10 cellular contexts compared by ENCODE assay signal in genomic region chr16:66269631-66270332, GRCh38.
DNase-seq lines count a peak whose midpoint lies in the region; ATAC-seq, FAIRE-seq and TF ChIP-seq lines count a peak whose summit lies in the region.
"Had no signal": no experiment of that assay in that cellular context is flagged by ENCODE, and none has a peak within 500 bp of the region (broad histone marks: within the 10 kb centered on the region; RNA-seq: fewer than 3 reads in every experiment).

No MANE protein-coding gene starts in this region.

- no peak overlapping the region for H3K27ac Mint-ChIP-seq in activated naive CD8-positive, alpha-beta T cell treated with anti-CD3 and anti-CD28 coated beads for 36 hours
- H3K27ac Mint-ChIP-seq: activated naive CD8-positive, alpha-beta T cell had no signal

- BruUV-seq in endothelial cell of umbilical vein (replicated peaks; lab: Mats Ljungman, UMichigan) = no TSS peak

- 57 to 59% (median 58%) methylated on average over 14 of the region's 14 CpGs for WGBS in heart left ventricle, 4 donors

- no peak for TF ChIP-seq RAD21 in neural cell (conservative IDR thresholded peaks at IDR 0.05)

- H3K27ac ChIP-seq in heart left ventricle = peak overlapping the region in 8 of 12 donors; percentile 1 to 57 (median 48)
- H3K27ac ChIP-seq in endothelial cell of umbilical vein (ENCODE audit: insufficient read depth, low read depth, low read length) = no peak overlapping the region
- no peak overlapping the region for H3K27ac ChIP-seq in neural cell (ENCODE audit: low read length)
- H3K27ac ChIP-seq: VCaP had no signal

- peaks cover 10% of the 10 kb centered on the region for H3K4me1 Mint-ChIP-seq in activated naive CD8-positive, alpha-beta T cell treated with anti-CD3 and anti-CD28 coated beads for 36 hours

- H3K27me3 Mint-ChIP-seq in activated naive CD8-positive, alpha-beta T cell treated with anti-CD3 and anti-CD28 coated beads for 36 hours = peaks cover 51% of the 10 kb centered on the region

- DNase-seq in heart left ventricle (no peak), Right ventricle myocardium superior (no peak), endothelial cell of umbilical vein (ENCODE audit: low read depth, low spot score) (no peak)
- DNase-seq in activated naive CD8-positive, alpha-beta T cell treated with anti-CD3 and anti-CD28 coated beads for 36 hours = no peak
- no peak for DNase-seq in stimulated activated naive CD4-positive, alpha-beta T cell treated with Interleukin-2 at 50 U/mL for 16 hours (lab: John Stamatoyannopoulos, UW)

- H3K4me3 ChIP-seq in heart left ventricle (peak overlapping the region in 10 of 12 donors; percentile 31 to 53 (median 41)), endothelial cell of umbilical vein (replicated peaks in 1 of 3; ENCODE audit: insufficient read depth in 1 of 3, low read depth in 1 of 3, low read length in 3 of 3) (peak overlapping the region in 1 of 3 experiments; percentile 25), neural cell (ENCODE audit: low read length) (peak overlapping the region; percentile 35)

- no peak for FAIRE-seq in endothelial cell of umbilical vein (lab: Jason Lieb, UNC)

- no peak overlapping the region for H3K9ac ChIP-seq in endothelial cell of umbilical vein (replicated peaks; ENCODE audit: extremely low read depth, insufficient read depth, low read length)
- no peak overlapping the region for H3K9ac ChIP-seq in neural cell (ENCODE audit: low read length)

- H2AFZ ChIP-seq in endothelial cell of umbilical vein (ENCODE audit: low read depth, low read length) (peak overlapping the region; percentile 49), neural cell (ENCODE audit: low read depth, low read length) (no peak overlapping the region)

- peaks cover 0 to 6% (median 0%) of the 10 kb centered on the region in 9 donors for H3K27me3 ChIP-seq in heart left ventricle
- H3K27me3 ChIP-seq in endothelial cell of umbilical vein (ENCODE audit: control insufficient read depth in 2 of 2, insufficient read depth in 2 of 2, low read length in 2 of 2) = peaks cover 0 to 7% of the 10 kb centered on the region in 2 experiments
- H3K27me3 ChIP-seq in neural cell (ENCODE audit: insufficient read depth, low read depth, low read length) = peaks cover 8% of the 10 kb centered on the region

- ATAC-seq in heart left ventricle (peak in 1 of 4 donors; percentile 4), Right ventricle myocardium superior (ENCODE audit: poor library complexity) (no peak), GM18909 (IDR thresholded peaks at IDR 0.05; ENCODE audit: poor library complexity, unreplicated experiment) (no peak), HG03354 (IDR thresholded peaks at IDR 0.05; ENCODE audit: poor library complexity, severe bottlenecking, unreplicated experiment) (no peak)

- CTCF ChIA-PET in endothelial cell of umbilical vein (lab: Charles Lee) = interaction anchor here (0.7 to 1.5 kb wide), 3 partner anchors 8 to 1087 kb away, joined by 3 to 8 read pairs (median 3); no protein-coding TSS in a partner anchor

- no peaks in the 10 kb centered on the region for H3K36me3 Mint-ChIP-seq in activated naive CD8-positive, alpha-beta T cell treated with anti-CD3 and anti-CD28 coated beads for 36 hours

- dilution Hi-C loops in endothelial cell of umbilical vein (cut with MboI; ENCODE audit: extremely low pct_ligation_motif_present, low sequenced_read_pairs) = no loop called here

- no peaks in the 10 kb centered on the region for H3K9me1 ChIP-seq in endothelial cell of umbilical vein (replicated peaks; ENCODE audit: control insufficient read depth, extremely low read depth, insufficient read depth, low read length)

- H3K4me1 ChIP-seq in heart left ventricle (peaks cover 0 to 37% (median 14%) of the 10 kb centered on the region in 12 donors), endothelial cell of umbilical vein (ENCODE audit: control insufficient read depth, extremely low read depth, insufficient read depth, low read length) (peaks cover 3% of the 10 kb centered on the region)

- H4K20me1 ChIP-seq in endothelial cell of umbilical vein (replicated peaks; ENCODE audit: control insufficient read depth, extremely low read depth, insufficient read depth, low read length) (no peaks in the 10 kb centered on the region), neural cell (ENCODE audit: insufficient read depth) (no peaks in the 10 kb centered on the region)

- no peak overlapping the region for H3K4me3 Mint-ChIP-seq in activated naive CD8-positive, alpha-beta T cell treated with anti-CD3 and anti-CD28 coated beads for 36 hours
- H3K4me3 Mint-ChIP-seq: activated naive CD8-positive, alpha-beta T cell had no signal

- no peaks in the 10 kb centered on the region for H3K9me3 ChIP-seq in heart left ventricle
- no peaks in the 10 kb centered on the region for H3K9me3 ChIP-seq in endothelial cell of umbilical vein (replicated peaks; ENCODE audit: control insufficient read depth, insufficient read depth, low read length)
- no peaks in the 10 kb centered on the region for H3K9me3 ChIP-seq in neural cell (ENCODE audit: low read length)

- H3K9me3 Mint-ChIP-seq in activated naive CD8-positive, alpha-beta T cell treated with anti-CD3 and anti-CD28 coated beads for 36 hours = no peaks in the 10 kb centered on the region

- H3K4me2 ChIP-seq in endothelial cell of umbilical vein (ENCODE audit: insufficient read depth, low read length) (peak overlapping the region; percentile 20), neural cell (ENCODE audit: low read length) (no peak overlapping the region)

- no peak for TF ChIP-seq CTCF in heart left ventricle (IDR thresholded peaks at IDR 0.05)
- TF ChIP-seq CTCF in endothelial cell of umbilical vein (IDR thresholded peaks at IDR 0.05; ENCODE audit: extremely low read depth in 1 of 2, insufficient read depth in 1 of 2, low read depth in 1 of 2, low read length in 2 of 2) = no peak
- TF ChIP-seq CTCF in neural cell (IDR thresholded peaks at IDR 0.05; ENCODE audit: poor library complexity, severe bottlenecking) = no peak

- TF ChIP-seq EP300 in neural cell (conservative IDR thresholded peaks at IDR 0.05; ENCODE audit: poor library complexity, severe bottlenecking) = no peak

- H3K79me2 ChIP-seq in endothelial cell of umbilical vein (ENCODE audit: control insufficient read depth, insufficient read depth, low read length) = no peaks in the 10 kb centered on the region
- H3K79me2 ChIP-seq in neural cell (replicated peaks; ENCODE audit: insufficient read depth, low read length) = no peaks in the 10 kb centered on the region

- H3K36me3 ChIP-seq in heart left ventricle = no peaks in the 10 kb centered on the region
- H3K36me3 ChIP-seq in endothelial cell of umbilical vein (ENCODE audit: control insufficient read depth in 2 of 2, extremely low read depth in 1 of 2, insufficient read depth in 2 of 2, low read length in 2 of 2) = no peaks in the 10 kb centered on the region
- no peaks in the 10 kb centered on the region for H3K36me3 ChIP-seq in neural cell (ENCODE audit: insufficient read depth, low read length)

- H3K9me2 ChIP-seq in neural cell (ENCODE audit: insufficient read depth, low read length) = no peaks in the 10 kb centered on the region

- H3F3A ChIP-seq in neural cell (ENCODE audit: insufficient read depth, low read length, poor library complexity, severe bottlenecking) = no peaks in the 10 kb centered on the region

- no peak for TF ChIP-seq POLR2A in heart left ventricle (IDR thresholded peaks at IDR 0.05)
- TF ChIP-seq POLR2A in endothelial cell of umbilical vein (IDR thresholded peaks at IDR 0.05; ENCODE audit: low read depth, low read length) = no peak

- POLR2A ChIA-PET in endothelial cell of umbilical vein (lab: Charles Lee) = no interaction called here

- intact Hi-C loops in heart left ventricle (cut with DNase I) (loop anchor here in 2 of 10 donors (5.0 to 10.0 kb wide), 3 partner anchors 562 to 1145 kb away; partner anchors contain the start of gene CDH11 (in 1 of the 2)), Right ventricle myocardium superior (cut with DNase I) (no loop called here), endothelial cell of umbilical vein (cut with micrococcal nuclease) (loop anchor here (2.0 kb wide), 2 partner anchors 565 to 1149 kb away; no protein-coding TSS in a partner anchor)

TF ChIP-seq in endothelial cell of umbilical vein, 7 proteins besides CTCF, POLR2A, EP300 and RAD21:
- TF ChIP-seq GATA2 (IDR thresholded peaks at IDR 0.05; ENCODE audit: insufficient read depth, insufficient read length, low read depth, low read length) = no peak
- no peak for TF ChIP-seq POLR2AphosphoS5 (IDR thresholded peaks at IDR 0.05; ENCODE audit: insufficient read depth, low read depth, low read length)
- TF ChIP-seq JUN (IDR thresholded peaks at IDR 0.05; ENCODE audit: borderline replicate concordance, insufficient read depth, insufficient read length, low read depth) = no peak
- TF ChIP-seq EZH2 (IDR thresholded peaks at IDR 0.05; ENCODE audit: borderline replicate concordance, low read depth, low read length, severe bottlenecking) = no peak
- no peak for TF ChIP-seq FOS (IDR thresholded peaks at IDR 0.05; ENCODE audit: borderline replicate concordance, insufficient read depth, low read length)
- no peak for TF ChIP-seq MAX (IDR thresholded peaks at IDR 0.05; ENCODE audit: insufficient read depth, insufficient read length)
- TF ChIP-seq MYC (IDR thresholded peaks at IDR 0.05; ENCODE audit: low read depth, low read length) = no peak

TF ChIP-seq in neural cell, 6 proteins besides CTCF, POLR2A, EP300 and RAD21 (continues in another document):
- no peak for TF ChIP-seq SMC3 (conservative IDR thresholded peaks at IDR 0.05; ENCODE audit: poor library complexity)

Comparison
In these comparisons a context has a peak if more than half of its experiments do, and no peak if none do; other contexts are left out.
1. H3K27ac ChIP-seq: peak in heart left ventricle (8 of 12); none in endothelial cell of umbilical vein (single experiment) and neural cell (single experiment).